Comparison of ENCODE assay signal across 8 cellular contexts in genomic region chr16:1774456-1774795, GRCh38. TPM values are rescaled to one million over a fixed set of nuclear protein-coding genes. Genes with fewer than 3 reads are reported as not detected.
A peak's percentile ranks its signal among the peaks of the same experiment; 100 is the strongest.
DNase-seq lines count a peak whose midpoint lies in the region; ATAC-seq and TF ChIP-seq lines count a peak whose summit lies in the region.

No MANE protein-coding gene starts in this region.

- DNase-seq in AG09309 (ENCODE audit: low read depth): no peak
- DNase-seq in mesothelial cell of epicardium (ENCODE audit: low spot score in 2 of 2, unreplicated experiment in 2 of 2): no peak
- no peak for DNase-seq in NCI-H146 (lab: John Stamatoyannopoulos, UW)
- DNase-seq in NCI-H1105 (lab: John Stamatoyannopoulos, UW): no peak
- no peak for DNase-seq in T1000 (lab: John Stamatoyannopoulos, UW)

- no peaks in the 10 kb centered on the region for H3K9me3 ChIP-seq in HUES64 (ENCODE audit: insufficient read depth, low read depth, low read length)

- H3K4me1 Mint-ChIP-seq in brain (peaks cover 15% of the 10 kb centered on the region), mesothelial cell of epicardium (peaks cover 21% of the 10 kb centered on the region)

- H3K36me3 Mint-ChIP-seq in brain: peaks cover 3% of the 10 kb centered on the region
- no peaks in the 10 kb centered on the region for H3K36me3 Mint-ChIP-seq in mesothelial cell of epicardium

- H3K27me3 Mint-ChIP-seq in brain (peaks cover 6% of the 10 kb centered on the region), mesothelial cell of epicardium (ENCODE audit: low read depth) (no peaks in the 10 kb centered on the region)

- peaks cover 0 to 2% (median 0%) of the 10 kb centered on the region in 5 experiments for H3K9me3 Mint-ChIP-seq in brain
- no peaks in the 10 kb centered on the region for H3K9me3 Mint-ChIP-seq in mesothelial cell of epicardium

- H3K27ac Mint-ChIP-seq in brain (no peak overlapping the region), mesothelial cell of epicardium (no peak overlapping the region)

- no peak for TF ChIP-seq CTCF in AG09309 (IDR thresholded peaks at IDR 0.05; ENCODE audit: control insufficient read depth, insufficient read depth, low read depth, low read length, missing control alignments)
- no peak for TF ChIP-seq CTCF in brain (conservative IDR thresholded peaks at IDR 0.05)
- no peak for TF ChIP-seq CTCF in mesothelial cell of epicardium (IDR thresholded peaks at IDR 0.05; ENCODE audit: unreplicated experiment)

- 0 out of 2 replicates have a peak overlapping the region, but pooled peaks have one; percentile 98 for H3K9ac ChIP-seq in HUES64 (ENCODE audit: low read depth, low read length)

- H3K36me3 ChIP-seq in HUES64 (ENCODE audit: insufficient read depth, low read length): peaks cover 30% of the 10 kb centered on the region

- H3K4me3 ChIP-seq in AG09309 (ENCODE audit: control insufficient read depth, low read depth, low read length): peak overlapping the region; percentile 50
- H3K4me3 ChIP-seq in HUES64 (ENCODE audit: low read length): peak overlapping the region; percentile 93

- H3K27me3 ChIP-seq in HUES64 (ENCODE audit: insufficient read depth, low read length): no peaks in the 10 kb centered on the region

- H3K4me1 ChIP-seq in HUES64 (ENCODE audit: insufficient read depth, low read length): no peaks in the 10 kb centered on the region; the same call in 1 of the 2 replicates

- H3K27ac ChIP-seq in HUES64 (ENCODE audit: low read depth, low read length): no peak overlapping the region

- WGBS in HUES64: 93% methylated on average over 7 of the region's 7 CpGs

- no peak for ATAC-seq in HG03045 (IDR thresholded peaks at IDR 0.05; ENCODE audit: unreplicated experiment)

- H3K4me3 Mint-ChIP-seq in brain: peak overlapping the region in 4 of 5 experiments; percentile 55 to 98 (median 80)
- H3K4me3 Mint-ChIP-seq in mesothelial cell of epicardium: peak overlapping the region; percentile 94

RNA-seq across cellular contexts. Expression of gene MRPS34, which starts 1.5 kb away (rescaled TPM):
- polyA plus RNA-seq in HUES64 (2013, experiment 1 of 2): 156 TPM
- 160 TPM for polyA plus RNA-seq in HUES64 (2013, experiment 2 of 2)
- 163 TPM for polyA plus RNA-seq in brain (ENCODE audit: insufficient read depth, low read depth, low replicate concordance)
- 62.2 to 65.3 TPM (median 63.9 TPM) in 3 replicates for total RNA-seq in mesothelial cell of epicardium

RNA-seq across cellular contexts. Expression of gene EME2, which starts 1.8 kb away (rescaled TPM):
- polyA plus RNA-seq in HUES64 (2013, experiment 1 of 2): 10.4 TPM
- polyA plus RNA-seq in HUES64 (2013, experiment 2 of 2): 7.4 TPM
- 1.0 TPM for polyA plus RNA-seq in brain (ENCODE audit: insufficient read depth, low read depth, low replicate concordance)
- total RNA-seq in mesothelial cell of epicardium: 32.3 to 41.5 TPM (median 35.2 TPM) in 3 replicates

RNA-seq across cellular contexts. Expression of gene NME3, which starts 3.1 kb away (rescaled TPM):
- polyA plus RNA-seq in HUES64 (2013, experiment 1 of 2): 44.1 TPM
- 38.9 TPM for polyA plus RNA-seq in HUES64 (2013, experiment 2 of 2)
- polyA plus RNA-seq in brain (ENCODE audit: insufficient read depth, low read depth, low replicate concordance): 65.0 TPM
- total RNA-seq in mesothelial cell of epicardium: 56.6 to 58.4 TPM (median 57.7 TPM) in 3 replicates

RNA-seq across cellular contexts. Expression of gene SPSB3, which starts 7.9 kb away (rescaled TPM):
- 19.3 TPM for polyA plus RNA-seq in HUES64 (2013, experiment 1 of 2)
- polyA plus RNA-seq in HUES64 (2013, experiment 2 of 2): 19.5 TPM
- polyA plus RNA-seq in brain (ENCODE audit: insufficient read depth, low read depth, low replicate concordance): 119 TPM
- 49.6 to 51.4 TPM (median 50.0 TPM) in 3 replicates for total RNA-seq in mesothelial cell of epicardium

RNA-seq across cellular contexts. Expression of gene NUBP2, which starts 8.3 kb away (rescaled TPM):
- 49.1 TPM for polyA plus RNA-seq in HUES64 (2013, experiment 1 of 2)
- 49.4 TPM for polyA plus RNA-seq in HUES64 (2013, experiment 2 of 2)
- polyA plus RNA-seq in brain (ENCODE audit: insufficient read depth, low read depth, low replicate concordance): 125 TPM
- 62.9 to 65.3 TPM (median 63.6 TPM) in 3 replicates for total RNA-seq in mesothelial cell of epicardium
